8 cellular contexts compared by ENCODE assay signal in the genomic region with DNA sequence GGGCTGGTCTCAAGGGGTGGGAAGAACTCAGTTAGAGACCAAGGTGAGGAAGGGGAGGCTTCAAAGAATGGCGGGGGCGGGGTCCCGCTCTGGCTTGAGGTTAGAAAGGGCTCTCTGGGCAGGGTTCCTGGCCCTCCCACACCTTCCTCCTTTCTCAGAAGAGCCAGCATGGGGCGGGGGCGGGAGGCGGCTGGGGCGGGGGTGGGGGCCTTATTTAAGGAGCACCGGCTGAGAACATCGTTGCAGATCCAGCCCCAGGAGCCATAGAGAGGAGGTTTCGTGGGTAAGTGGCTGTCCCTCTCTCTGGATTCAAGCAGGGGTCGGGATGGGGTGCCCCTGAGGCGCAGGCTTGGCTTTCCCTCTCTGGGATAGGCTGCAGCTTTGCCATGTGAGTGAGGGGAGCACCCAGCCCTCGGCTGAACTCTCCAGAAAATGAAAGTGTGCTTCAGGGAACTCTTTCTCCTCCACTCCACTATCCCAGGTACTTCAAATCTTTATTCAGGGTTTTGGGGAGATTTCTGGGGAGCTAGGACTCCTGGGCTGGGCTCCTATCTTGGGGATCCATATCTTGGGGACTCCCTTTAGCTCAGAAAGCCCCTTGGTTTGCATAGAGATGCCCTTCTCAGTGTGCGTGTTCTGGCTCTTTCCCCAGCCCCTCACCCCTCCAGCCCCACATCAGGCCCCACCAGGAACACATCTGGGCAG. TPM values are rescaled to one million over a fixed set of nuclear protein-coding genes. Genes with fewer than 3 reads are reported as not detected.
DNase-seq lines count a peak whose midpoint lies in the region; ATAC-seq and TF ChIP-seq lines count a peak whose summit lies in the region.

No MANE protein-coding gene starts in this region.

- peak in 1 of 2 donors; percentile 18 for ATAC-seq in naive thymus-derived CD8-positive, alpha-beta T cell
- no peak for ATAC-seq in GM21390 (IDR thresholded peaks at IDR 0.05; ENCODE audit: unreplicated experiment)

- H3K9me3 Mint-ChIP-seq in naive thymus-derived CD8-positive, alpha-beta T cell: no peaks in the 10 kb centered on the region

- H3K27me3 ChIP-seq in BJ (ENCODE audit: control insufficient read depth, insufficient read depth, low read length): no peaks in the 10 kb centered on the region; the same call in 1 of the 2 replicates
- no peaks in the 10 kb centered on the region for H3K27me3 ChIP-seq in ascending aorta

- H3K9me3 ChIP-seq in ascending aorta: no peaks in the 10 kb centered on the region

- H3K4me3 ChIP-seq in BJ (ENCODE audit: low read depth, low read length) (peak overlapping the region; percentile 9), ascending aorta (peak overlapping the region; percentile 23 to 52)

- DNase-seq in BJ (ENCODE audit: low read depth) (no peak), ascending aorta (ENCODE audit: low spot score in 2 of 2) (no peak), ureter (ENCODE audit: low spot score) (no peak), NCI-H2227 treated with DMSO at 0.1 percent for 48 hours (lab: John Stamatoyannopoulos, UW) (no peak), SIG-M5 (lab: John Stamatoyannopoulos, UW) (no peak)
- DNase-seq in naive thymus-derived CD8-positive, alpha-beta T cell: peak in 2 of 10 donors; percentile 20 to 36

- peaks cover 34 to 68% (median 66%) of the 10 kb centered on the region in 4 donors for H3K4me1 Mint-ChIP-seq in naive thymus-derived CD8-positive, alpha-beta T cell

- peak overlapping the region in 1 of 2 donors; percentile 2 for H3K27ac ChIP-seq in ascending aorta

- peak overlapping the region; percentile 83 to 97 (median 94) for H3K27ac Mint-ChIP-seq in naive thymus-derived CD8-positive, alpha-beta T cell

- H3K4me1 ChIP-seq in ascending aorta: peaks cover 8 to 14% of the 10 kb centered on the region in 2 donors

- CTCF ChIA-PET in BJ (lab: Yijun Ruan, JAX): interaction anchor here (0.6 to 2.2 kb wide), 8 partner anchors 14 to 204 kb away, joined by 3 to 17 read pairs (median 4); a partner anchor contains a TSS

- peaks cover 0 to 2% (median 0%) of the 10 kb centered on the region in 5 donors for H3K27me3 Mint-ChIP-seq in naive thymus-derived CD8-positive, alpha-beta T cell

- peaks cover 0 to 8% (median 0%) of the 10 kb centered on the region in 3 donors for H3K36me3 Mint-ChIP-seq in naive thymus-derived CD8-positive, alpha-beta T cell

- no peak for TF ChIP-seq RAD21 in Ishikawa (IDR thresholded peaks at IDR 0.05; ENCODE audit: low read depth)

- no peak for TF ChIP-seq CTCF in BJ (IDR thresholded peaks at IDR 0.05; ENCODE audit: insufficient read depth, low read depth, low read length)
- TF ChIP-seq CTCF in ascending aorta (IDR thresholded peaks at IDR 0.05): no peak

- peak overlapping the region; percentile 81 to 95 (median 86) for H3K4me3 Mint-ChIP-seq in naive thymus-derived CD8-positive, alpha-beta T cell

- H3K36me3 ChIP-seq in BJ (ENCODE audit: control insufficient read depth, insufficient read depth, low read length) (no peaks in the 10 kb centered on the region), ascending aorta (no peaks in the 10 kb centered on the region)

- intact Hi-C loops in ascending aorta (cut with DNase I): no loop called here

- POLR2A ChIA-PET in BJ (lab: Charles Lee): no interaction called here
- POLR2A ChIA-PET in naive thymus-derived CD8-positive, alpha-beta T cell (lab: Charles Lee): interaction anchor here (0.6 to 7.5 kb wide), 12 partner anchors 10 to 181 kb away, joined by 3 to 184 read pairs (median 6); a partner anchor contains a TSS

- no peak for TF ChIP-seq EP300 in Ishikawa (IDR thresholded peaks at IDR 0.05; ENCODE audit: borderline replicate concordance)

TF ChIP-seq in Ishikawa, 13 proteins besides CTCF, POLR2A, EP300 and RAD21:
- 0 out of 2 replicates have a peak, but pooled peaks have one; percentile 18 for TF ChIP-seq EGR1 (IDR thresholded peaks at IDR 0.05)
- TF ChIP-seq, protein P1, sequence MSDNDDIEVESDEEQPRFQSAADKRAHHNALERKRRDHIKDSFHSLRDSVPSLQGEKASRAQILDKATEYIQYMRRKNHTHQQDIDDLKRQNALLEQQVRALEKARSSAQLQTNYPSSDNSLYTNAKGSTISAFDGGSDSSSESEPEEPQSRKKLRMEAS (IDR thresholded peaks at IDR 0.05): no peak

RNA-seq across cellular contexts. Expression of a gene that starts 3.3 kb away (rescaled TPM):
- polyA plus RNA-seq in BJ (2011; rRNA removed): 51.2 and 74.4 TPM in 2 replicates
- 22.3 and 31.1 TPM in 2 replicates for polyA minus RNA-seq in BJ (2011; rRNA and poly(A)+ RNA removed)
- total RNA-seq in ascending aorta: 45.1 TPM
- total RNA-seq in naive thymus-derived CD8-positive, alpha-beta T cell: 10 to 100 TPM; 36.5 to 41.7 TPM
- 10 to 100 TPM; 60.6 to 76.9 (median 70.8) TPM for polyA plus RNA-seq in naive thymus-derived CD8-positive, alpha-beta T cell
- total RNA-seq in ureter: 51.9 TPM

RNA-seq across cellular contexts. Expression of a gene that starts 15.0 kb away (rescaled TPM):
- 3.5 and 7.5 TPM in 2 replicates for polyA plus RNA-seq in BJ (2011; rRNA removed)
- polyA minus RNA-seq in BJ (2011; rRNA and poly(A)+ RNA removed): 0.77 and 1.2 TPM in 2 replicates
- total RNA-seq in ascending aorta: 16.5 TPM
- total RNA-seq in naive thymus-derived CD8-positive, alpha-beta T cell: 10 to 100 TPM; 18.7 to 21.1 TPM
- 10 to 100 TPM; 26.8 to 35.5 (median 28.5) TPM for polyA plus RNA-seq in naive thymus-derived CD8-positive, alpha-beta T cell
- 8.7 TPM for total RNA-seq in ureter

RNA-seq across cellular contexts. Expression of a gene that starts 15.7 kb away (rescaled TPM):
- polyA plus RNA-seq in BJ (2011; rRNA removed): not detected in 2 replicates
- polyA minus RNA-seq in BJ (2011; rRNA and poly(A)+ RNA removed): not detected in 2 replicates
- total RNA-seq in ascending aorta (not detected), ureter (1.5 TPM)
- total RNA-seq in naive thymus-derived CD8-positive, alpha-beta T cell: under 1 TPM; 0.52 to 0.73 TPM
- under 1 TPM; 0.68 to 0.97 (median 0.68) TPM for polyA plus RNA-seq in naive thymus-derived CD8-positive, alpha-beta T cell

RNA-seq across cellular contexts. Expression of a gene that starts 17.1 kb away (rescaled TPM):
- polyA plus RNA-seq in BJ (2011; rRNA removed): 1.2 and 1.8 TPM in 2 replicates
- polyA minus RNA-seq in BJ (2011; rRNA and poly(A)+ RNA removed): 0.81 and 0.98 TPM in 2 replicates
- total RNA-seq in ascending aorta: not detected
- 10 to 100 TPM; 11.9 to 13.3 TPM for total RNA-seq in naive thymus-derived CD8-positive, alpha-beta T cell
- polyA plus RNA-seq in naive thymus-derived CD8-positive, alpha-beta T cell: 1 to 10 TPM; 4.9 to 5.9 (median 5.3) TPM
- 5.1 TPM for total RNA-seq in ureter

RNA-seq across cellular contexts. Expression of a gene that starts 40.2 kb away (rescaled TPM):
- 17.8 and 31.3 TPM in 2 replicates for polyA plus RNA-seq in BJ (2011; rRNA removed)
- 14.1 and 14.5 TPM in 2 replicates for polyA minus RNA-seq in BJ (2011; rRNA and poly(A)+ RNA removed)
- total RNA-seq in ascending aorta (89.2 TPM), ureter (33.0 TPM)
- 100 to 1,000 TPM; 111 to 123 TPM for total RNA-seq in naive thymus-derived CD8-positive, alpha-beta T cell
- polyA plus RNA-seq in naive thymus-derived CD8-positive, alpha-beta T cell: 10 to 100 TPM in 1 of 3 donors, 1 to 10 TPM in 2; 6.1 to 14.6 (median 9.1) TPM
